ENCODE assay signal across 30 cellular contexts in genomic region chr4:5420266-5420665, GRCh38.
"Had no signal": no experiment of that assay in that cellular context is flagged by ENCODE, and none has a peak within 500 bp of the region (broad histone marks: within the 10 kb centered on the region; RNA-seq: fewer than 3 reads in every experiment).

No MANE protein-coding gene starts in this region.

- H3K36me3 Mint-ChIP-seq: naive thymus-derived CD8-positive, alpha-beta T cell; stimulated activated effector memory CD8-positive, alpha-beta T cell treated with anti-CD3 and anti-CD28 coated beads, Interleukin-12 subunit alpha, Interleukin-12 subunit beta, amount 100 ng/mL, for 72 hours had no signal

- H3K4me3 ChIP-seq: ovary, psoas muscle, right lobe of liver, sigmoid colon, stomach, thoracic aorta, thyroid gland, tibial nerve, upper lobe of left lung, uterus had no signal

- DNase-seq: naive B cell; naive thymus-derived CD8-positive, alpha-beta T cell; nephron progenitor cell; nucleus accumbens; ovary; psoas muscle; right cardiac atrium; right lobe of liver; sigmoid colon; small intestine; stimulated activated CD4-positive, alpha-beta T cell treated with anti-CD3 and anti-CD28 coated beads, Interleukin-15, amount 100 ng/mL, for 24 hours; stimulated activated CD4-positive, alpha-beta T cell treated with anti-CD3 and anti-CD28 coated beads, Interleukin-2, amount 100 ng/mL, for 24 hours; stimulated activated CD4-positive, alpha-beta T cell treated with anti-CD3 and anti-CD28 coated beads, Interleukin-2, amount 100 ng/mL, for 48 hours; stimulated activated CD4-positive, alpha-beta T cell treated with anti-CD3 and anti-CD28 coated beads, Interleukin-4, amount 100 ng/mL, for 24 hours; stimulated activated naive B cell treated with anti-CD40 and anti-IgM and Interleukin-4, amounts not matched to agents 10 μg/mL and 1 μg/mL and 100 μg/mL, for 72 hours; stimulated activated naive CD4-positive, alpha-beta T cell treated with Interleukin-2 at 50 U/mL for 16 hours; stomach; thyroid gland; trophoblast cell; upper lobe of left lung; uterus had no signal

- H3K4me3 Mint-ChIP-seq: naive B cell; naive thymus-derived CD8-positive, alpha-beta T cell; natural killer cell treated with Interleukin-12 subunit alpha and Interleukin-12 subunit beta and Interleukin-15 and Interleukin-18, amount 100 ng/mL, for 72 hours; nephron progenitor cell; neural crest cell; stimulated activated effector memory CD8-positive, alpha-beta T cell treated with anti-CD3 and anti-CD28 coated beads, Interleukin-12 subunit alpha, Interleukin-12 subunit beta, amount 100 ng/mL, for 72 hours; stimulated activated naive B cell treated with anti-CD40 and anti-IgM and Interleukin-4, amounts not matched to agents 10 μg/mL and 1 μg/mL and 100 μg/mL, for 72 hours; stimulated activated naive CD8-positive, alpha-beta T cell treated with anti-CD3 and anti-CD28 coated beads, Interleukin-15, Interleukin-2, amounts not matched to agents 100 ng/mL and 50 ng/mL, for 24 hours had no signal

- H3K27me3 ChIP-seq: neutrophil, ovary, right lobe of liver, sigmoid colon, stomach, thyroid gland, tibial nerve, upper lobe of left lung, uterus had no signal

- H3K27ac Mint-ChIP-seq: naive thymus-derived CD8-positive, alpha-beta T cell; natural killer cell treated with Interleukin-12 subunit alpha and Interleukin-12 subunit beta and Interleukin-15 and Interleukin-18, amount 100 ng/mL, for 72 hours; nephron progenitor cell; progenitor cell of endocrine pancreas; stimulated activated effector memory CD8-positive, alpha-beta T cell treated with anti-CD3 and anti-CD28 coated beads, Interleukin-12 subunit alpha, Interleukin-12 subunit beta, amount 100 ng/mL, for 72 hours; stimulated activated naive B cell treated with anti-CD40 and anti-IgM and Interleukin-4, amounts not matched to agents 10 μg/mL and 1 μg/mL and 100 μg/mL, for 72 hours; stimulated activated naive CD8-positive, alpha-beta T cell treated with anti-CD3 and anti-CD28 coated beads, Interleukin-15, Interleukin-2, amounts not matched to agents 100 ng/mL and 50 ng/mL, for 24 hours had no signal

- H3K9me3 ChIP-seq: ovary, right lobe of liver, thoracic aorta, thyroid gland, uterus had no signal

- H3K27me3 Mint-ChIP-seq: naive B cell; stimulated activated naive B cell treated with anti-CD40 and anti-IgM and Interleukin-4, amounts not matched to agents 10 μg/mL and 1 μg/mL and 100 μg/mL, for 72 hours had no signal

- H3K36me3 ChIP-seq: neutrophil, ovary, right lobe of liver, sigmoid colon, thoracic aorta, thyroid gland, upper lobe of left lung, uterus had no signal

- H3K4me1 ChIP-seq: parathyroid adenoma, psoas muscle, right lobe of liver, sigmoid colon, stomach, thyroid gland, tibial nerve, upper lobe of left lung, uterus had no signal

- ATAC-seq: naive thymus-derived CD8-positive, alpha-beta T cell; natural killer cell treated with Interleukin-12 subunit alpha and Interleukin-12 subunit beta and Interleukin-15 and Interleukin-18, amount 100 ng/mL, for 72 hours; psoas muscle; right cardiac atrium; right lobe of liver; stimulated activated effector memory CD8-positive, alpha-beta T cell treated with anti-CD3 and anti-CD28 coated beads, Interleukin-12 subunit alpha, Interleukin-12 subunit beta, amount 100 ng/mL, for 72 hours; stimulated activated naive B cell treated with anti-CD40 and anti-IgM and Interleukin-4, amounts not matched to agents 10 μg/mL and 1 μg/mL and 100 μg/mL, for 72 hours had no signal

- H3K27ac ChIP-seq: neutrophil, ovary, parathyroid adenoma, psoas muscle, right lobe of liver, sigmoid colon, stomach, thoracic aorta, thyroid gland, tibial nerve, upper lobe of left lung, uterus had no signal

- H3K9me3 Mint-ChIP-seq: natural killer cell treated with Interleukin-12 subunit alpha and Interleukin-12 subunit beta and Interleukin-15 and Interleukin-18, amount 100 ng/mL, for 72 hours had no signal

- H3K4me1 Mint-ChIP-seq: stimulated activated effector memory CD8-positive, alpha-beta T cell treated with anti-CD3 and anti-CD28 coated beads, Interleukin-12 subunit alpha, Interleukin-12 subunit beta, amount 100 ng/mL, for 72 hours had no signal
